In genomic region chr5:80229902-80230255, GRCh38 we compare ENCODE assay signal across 12 cellular contexts. TPM values are rescaled to one million over a fixed set of nuclear protein-coding genes. Genes with fewer than 3 reads are reported as not detected.
DNase-seq lines count a peak whose midpoint lies in the region; ATAC-seq and TF ChIP-seq lines count a peak whose summit lies in the region.
"Had no signal": no experiment of that assay in that cellular context is flagged by ENCODE, and none has a peak within 500 bp of the region (broad histone marks: within the 10 kb centered on the region; RNA-seq: fewer than 3 reads in every experiment).

No MANE protein-coding gene starts in this region.

- H3K79me2 ChIP-seq in Karpas-422 (ENCODE audit: low read length), result no peaks in the 10 kb centered on the region

- H3K4me2 ChIP-seq in Karpas-422 (ENCODE audit: low read depth, low read length, poor library complexity, severe bottlenecking), result no peak overlapping the region

- no peaks in the 10 kb centered on the region for H3K36me3 ChIP-seq in CD4-positive, alpha-beta memory T cell (ENCODE audit: insufficient read depth, low read length)
- H3K36me3 ChIP-seq in endodermal cell (ENCODE audit: control insufficient read depth, insufficient read depth, low read length) (peaks cover 34% of the 10 kb centered on the region), Karpas-422 (ENCODE audit: insufficient read depth, low read length) (no peaks in the 10 kb centered on the region)
- H3K36me3 ChIP-seq: prostate gland had no signal

- no peak overlapping the region for H3K4me3 ChIP-seq in CD4-positive, alpha-beta memory T cell (ENCODE audit: low read length in 2 of 2)
- H3K4me3 ChIP-seq in LNCaP clone FGC (ENCODE audit: low read depth, low read length) (0 out of 2 replicates have a peak overlapping the region, but pooled peaks have one; percentile 2), endodermal cell (ENCODE audit: low read length) (no peak overlapping the region), Karpas-422 (ENCODE audit: low read length) (no peak overlapping the region)
- H3K4me3 ChIP-seq: prostate gland had no signal

- H3K27me3 Mint-ChIP-seq in CD4-positive, alpha-beta memory T cell, result no peaks in the 10 kb centered on the region
- no peaks in the 10 kb centered on the region for H3K27me3 Mint-ChIP-seq in endodermal cell (ENCODE audit: insufficient read depth)
- H3K27me3 Mint-ChIP-seq in naive thymus-derived CD8-positive, alpha-beta T cell, result no peaks in the 10 kb centered on the region

- 0 out of 2 replicates have a peak, but pooled peaks cover 3% of the 10 kb centered on the region for H4K20me1 ChIP-seq in Karpas-422 (ENCODE audit: insufficient read depth, low read depth, low read length)

- no peak overlapping the region for H2AFZ ChIP-seq in Karpas-422 (ENCODE audit: low read length)

- H3K27me3 ChIP-seq in CD4-positive, alpha-beta memory T cell (ENCODE audit: insufficient read depth, low read length), result no peaks in the 10 kb centered on the region
- H3K27me3 ChIP-seq in endodermal cell (ENCODE audit: control insufficient read depth, insufficient read depth, low read length, poor library complexity, severe bottlenecking) (no peaks in the 10 kb centered on the region), Karpas-422 (ENCODE audit: low read length) (no peaks in the 10 kb centered on the region)

- no peaks in the 10 kb centered on the region for H3K9me3 Mint-ChIP-seq in CD4-positive, alpha-beta memory T cell
- no peaks in the 10 kb centered on the region for H3K9me3 Mint-ChIP-seq in endodermal cell
- no peaks in the 10 kb centered on the region for H3K9me3 Mint-ChIP-seq in naive thymus-derived CD8-positive, alpha-beta T cell

- H3K27ac Mint-ChIP-seq in CD4-positive, alpha-beta memory T cell, result peak overlapping the region in 6 of 7 donors; percentile 32 to 80 (median 70)
- peak overlapping the region; percentile 58 for H3K27ac Mint-ChIP-seq in endodermal cell
- peak overlapping the region; percentile 50 to 98 (median 82) for H3K27ac Mint-ChIP-seq in naive thymus-derived CD8-positive, alpha-beta T cell

- CTCF ChIA-PET in CD4-positive, alpha-beta memory T cell (lab: Charles Lee; ENCODE audit: partially characterized antibody), result interaction anchor here (0.7 kb wide), 1 partner anchor 17 kb away, joined by 4 read pairs; no protein-coding TSS in a partner anchor

- peaks cover 91% of the 10 kb centered on the region for H3K4me1 ChIP-seq in CD4-positive, alpha-beta memory T cell (ENCODE audit: insufficient read depth, low read length)
- H3K4me1 ChIP-seq in endodermal cell (ENCODE audit: control insufficient read depth, insufficient read depth, low read length), result no peaks in the 10 kb centered on the region
- peaks cover 7% of the 10 kb centered on the region for H3K4me1 ChIP-seq in Karpas-422 (ENCODE audit: low read length)

- H3K27ac ChIP-seq in CD4-positive, alpha-beta memory T cell (ENCODE audit: low read depth, low read length), result no peak overlapping the region
- H3K27ac ChIP-seq in endodermal cell (ENCODE audit: low read depth, low read length), result no peak overlapping the region
- H3K27ac ChIP-seq in Karpas-422 (ENCODE audit: low read length), result no peak overlapping the region

- no peak for DNase-seq in CD4-positive, alpha-beta memory T cell
- DNase-seq in LNCaP clone FGC (ENCODE audit: low read depth), result no peak
- DNase-seq in endodermal cell, result peak; percentile 70
- no peak for DNase-seq in naive thymus-derived CD8-positive, alpha-beta T cell
- no peak for DNase-seq in omental fat pad (ENCODE audit: low spot score)
- no peak for DNase-seq in Karpas-422
- no peak for DNase-seq in H4 (ENCODE audit: low spot score)
- DNase-seq in stimulated activated naive CD8-positive, alpha-beta T cell treated with anti-CD3 and anti-CD28 coated beads, Interleukin-15, Interleukin-2, amounts not matched to agents 100 U/mL and 50 U/mL, for 24 hours, result no peak
- DNase-seq: cortex of kidney, hippocampal formation, NCI-H2107 had no signal

- no peaks in the 10 kb centered on the region for H3K9me2 ChIP-seq in Karpas-422 (replicated peaks; ENCODE audit: insufficient read depth, low read length)

- TF ChIP-seq CTCF in LNCaP clone FGC (IDR thresholded peaks at IDR 0.05; ENCODE audit: control insufficient read depth, extremely low read depth, insufficient read depth) (no peak), endodermal cell (conservative IDR thresholded peaks at IDR 0.05) (no peak), omental fat pad (IDR thresholded peaks at IDR 0.05) (no peak)

- no peaks in the 10 kb centered on the region for H3K9me3 ChIP-seq in CD4-positive, alpha-beta memory T cell (ENCODE audit: control insufficient read depth in 1 of 2, low read length in 2 of 2)
- H3K9me3 ChIP-seq in endodermal cell (ENCODE audit: control insufficient read depth, low read length) (no peaks in the 10 kb centered on the region), Karpas-422 (ENCODE audit: low read length) (no peaks in the 10 kb centered on the region)
- H3K9me3 ChIP-seq: prostate gland had no signal

- H3K4me1 Mint-ChIP-seq in CD4-positive, alpha-beta memory T cell, result peaks cover 52 to 86% (median 70%) of the 10 kb centered on the region in 4 donors
- H3K4me1 Mint-ChIP-seq in endodermal cell, result peaks cover 27% of the 10 kb centered on the region
- peaks cover 44 to 87% (median 86%) of the 10 kb centered on the region in 4 donors for H3K4me1 Mint-ChIP-seq in naive thymus-derived CD8-positive, alpha-beta T cell

- intact Hi-C loops in CD4-positive, alpha-beta memory T cell (cut with micrococcal nuclease), result no loop called here

- H3K4me3 Mint-ChIP-seq in CD4-positive, alpha-beta memory T cell, result peak overlapping the region in 6 of 8 donors; percentile 15 to 76 (median 54)
- no peak overlapping the region for H3K4me3 Mint-ChIP-seq in endodermal cell
- H3K4me3 Mint-ChIP-seq in naive thymus-derived CD8-positive, alpha-beta T cell, result peak overlapping the region in 8 of 10 donors; percentile 15 to 75 (median 64)

- 83 to 89% methylated on average over 1 to 4 of the region's 4 CpGs for WGBS in endodermal cell (ENCODE audit: insufficient coverage in 1 of 2, insufficient read length in 1 of 2), 2 experiments

- POLR2A ChIA-PET in CD4-positive, alpha-beta memory T cell (lab: Charles Lee; ENCODE audit: partially characterized antibody), result interaction anchor here (1.2 to 2.0 kb wide), 2 partner anchors 17 to 24 kb away, joined by 3 to 7 read pairs; no protein-coding TSS in a partner anchor
- POLR2A ChIA-PET in naive thymus-derived CD8-positive, alpha-beta T cell (lab: Charles Lee), result interaction anchor here (0.6 to 2.1 kb wide), 4 partner anchors 11 to 22 kb away, joined by 3 to 11 read pairs (median 5); no protein-coding TSS in a partner anchor

- H3K9ac ChIP-seq in endodermal cell (ENCODE audit: extremely low read depth, low read length, poor library complexity, severe bottlenecking) (no peak overlapping the region), Karpas-422 (ENCODE audit: low read length) (no peak overlapping the region)

- no peak for ATAC-seq in naive thymus-derived CD8-positive, alpha-beta T cell
- ATAC-seq in omental fat pad (ENCODE audit: low FRiP score), result no peak
- no peak for ATAC-seq in stimulated activated naive CD8-positive, alpha-beta T cell treated with anti-CD3 and anti-CD28 coated beads, Interleukin-15, Interleukin-2, amounts not matched to agents 100 U/mL and 50 U/mL, for 24 hours

- H3K36me3 Mint-ChIP-seq in CD4-positive, alpha-beta memory T cell, result peaks cover 26 to 29% of the 10 kb centered on the region in 2 donors
- peaks cover 12% of the 10 kb centered on the region for H3K36me3 Mint-ChIP-seq in endodermal cell (ENCODE audit: low read depth)
- peaks cover 0 to 42% (median 4%) of the 10 kb centered on the region in 3 donors for H3K36me3 Mint-ChIP-seq in naive thymus-derived CD8-positive, alpha-beta T cell

RNA-seq across cellular contexts. Expression of gene SERINC5, which starts 26.0 kb away (rescaled TPM):
- total RNA-seq in CD4-positive, alpha-beta memory T cell, result 100 to 1,000 TPM; 153 to 165 TPM
- polyA plus RNA-seq in CD4-positive, alpha-beta memory T cell, result 10 to 100 TPM; 20.7 to 35.2 TPM
- total RNA-seq in endodermal cell, result 100 to 1,000 TPM; 134 to 183 TPM
- 34.9 TPM for polyA plus RNA-seq in endodermal cell (2013, experiment 1 of 2)
- polyA plus RNA-seq in endodermal cell (2013, experiment 2 of 2), result 34.7 TPM
- 100 to 1,000 TPM; 182 to 186 TPM for total RNA-seq in naive thymus-derived CD8-positive, alpha-beta T cell
- 10 to 100 TPM; 21.8 to 30.6 (median 24.1) TPM for polyA plus RNA-seq in naive thymus-derived CD8-positive, alpha-beta T cell
- total RNA-seq in omental fat pad, result 10 to 100 TPM; 19.5 to 32.8 (median 25.6) TPM
- total RNA-seq in Karpas-422 (2014; rRNA removed; shearing (Covaris generic); ENCODE audit: low replicate concordance), result 2.6 and 4.4 TPM in 2 replicates
- total RNA-seq in H4 (2014; rRNA removed; shearing (Covaris generic)), result 10.1 and 15.6 TPM in 2 replicates
